30 cellular contexts compared by ENCODE assay signal in the genomic region with DNA sequence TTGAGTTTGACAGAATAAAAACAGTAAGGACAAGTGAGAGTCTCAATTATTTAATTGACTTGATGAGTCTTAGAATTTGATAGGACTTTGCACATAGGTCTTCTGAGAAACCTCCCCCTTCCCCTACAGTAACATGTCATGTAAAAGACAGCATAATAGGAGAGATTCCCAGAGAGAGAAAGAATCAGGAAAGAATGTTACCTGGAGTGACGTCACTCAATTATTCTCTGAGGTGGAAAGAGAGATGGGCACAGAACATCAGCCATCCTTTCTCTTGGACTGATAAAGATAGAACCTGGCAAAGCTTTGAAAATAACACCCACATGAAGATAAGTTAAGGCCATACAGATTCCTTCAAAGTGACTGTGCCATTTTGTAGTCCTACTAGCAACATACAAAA. TPM values are rescaled to one million over a fixed set of nuclear protein-coding genes. Genes with fewer than 3 reads are reported as not detected.
"Had no signal": no experiment of that assay in that cellular context is flagged by ENCODE, and none has a peak within 500 bp of the region (broad histone marks: within the 10 kb centered on the region; RNA-seq: fewer than 3 reads in every experiment).

No MANE protein-coding gene starts in this region.

- H3K9ac ChIP-seq: neural progenitor cell, parathyroid adenoma had no signal

- H3K36me3 Mint-ChIP-seq: naive B cell; naive thymus-derived CD8-positive, alpha-beta T cell; natural killer cell treated with Interleukin-12 subunit alpha and Interleukin-12 subunit beta and Interleukin-15 and Interleukin-18, amount 100 ng/mL, for 72 hours; neural progenitor cell; stimulated activated memory B cell treated with anti-CD40 and anti-IgM and Interleukin-4, amounts not matched to agents 10 μg/mL and 1 μg/mL and 100 μg/mL, for 72 hours; type B pancreatic cell had no signal

- H3K27ac Mint-ChIP-seq: naive B cell; naive thymus-derived CD8-positive, alpha-beta T cell; natural killer cell treated with Interleukin-12 subunit alpha and Interleukin-12 subunit beta and Interleukin-15 and Interleukin-18, amount 100 ng/mL, for 72 hours; nephron progenitor cell; neural progenitor cell; progenitor cell of endocrine pancreas; stimulated activated memory B cell treated with anti-CD40 and anti-IgM and Interleukin-4, amounts not matched to agents 10 μg/mL and 1 μg/mL and 100 μg/mL, for 72 hours; stimulated activated naive CD8-positive, alpha-beta T cell treated with anti-CD3 and anti-CD28 coated beads, Interleukin-15, amount 100 ng/mL, for 72 hours; type B pancreatic cell had no signal

- H3K4me1 Mint-ChIP-seq: naive B cell; naive thymus-derived CD8-positive, alpha-beta T cell; stimulated activated memory B cell treated with anti-CD40 and anti-IgM and Interleukin-4, amounts not matched to agents 10 μg/mL and 1 μg/mL and 100 μg/mL, for 72 hours; stimulated activated naive CD8-positive, alpha-beta T cell treated with anti-CD3 and anti-CD28 coated beads, Interleukin-15, amount 100 ng/mL, for 72 hours had no signal

- H3K4me3 ChIP-seq: neural progenitor cell, ovary, psoas muscle, skin epidermis, smooth muscle cell, spleen, tibial artery, transverse colon, upper lobe of right lung, uterus had no signal

- H3K4me3 Mint-ChIP-seq: naive B cell; naive thymus-derived CD8-positive, alpha-beta T cell; natural killer cell treated with Interleukin-12 subunit alpha and Interleukin-12 subunit beta and Interleukin-15 and Interleukin-18, amount 100 ng/mL, for 72 hours; nephron progenitor cell; neural progenitor cell; stimulated activated memory B cell treated with anti-CD40 and anti-IgM and Interleukin-4, amounts not matched to agents 10 μg/mL and 1 μg/mL and 100 μg/mL, for 72 hours; stimulated activated naive CD8-positive, alpha-beta T cell treated with anti-CD3 and anti-CD28 coated beads, Interleukin-15, amount 100 ng/mL, for 72 hours; type B pancreatic cell had no signal

- H3K9me3 ChIP-seq: ovary, psoas muscle, tibial artery, transverse colon, upper lobe of right lung, uterus had no signal

- H3K9me3 Mint-ChIP-seq: natural killer cell treated with Interleukin-12 subunit alpha and Interleukin-12 subunit beta and Interleukin-15 and Interleukin-18, amount 100 ng/mL, for 72 hours; neural progenitor cell; stimulated activated memory B cell treated with anti-CD40 and anti-IgM and Interleukin-4, amounts not matched to agents 10 μg/mL and 1 μg/mL and 100 μg/mL, for 72 hours; stimulated activated naive CD8-positive, alpha-beta T cell treated with anti-CD3 and anti-CD28 coated beads, Interleukin-15, amount 100 ng/mL, for 72 hours; type B pancreatic cell had no signal

- ATAC-seq: naive thymus-derived CD8-positive, alpha-beta T cell; natural killer cell treated with Interleukin-12 subunit alpha and Interleukin-12 subunit beta and Interleukin-15 and Interleukin-18, amount 100 ng/mL, for 72 hours; psoas muscle; right cardiac atrium; stimulated activated memory B cell treated with anti-CD40 and anti-IgM and Interleukin-4, amounts not matched to agents 10 μg/mL and 1 μg/mL and 100 μg/mL, for 72 hours; stimulated activated naive CD8-positive, alpha-beta T cell treated with anti-CD3 and anti-CD28 coated beads, Interleukin-15, amount 100 ng/mL, for 72 hours; stimulated activated naive CD8-positive, alpha-beta T cell treated with anti-CD3 and anti-CD28 coated beads, Interleukin-15, Interleukin-2, amounts not matched to agents 100 U/mL and 50 U/mL, for 24 hours; upper lobe of right lung had no signal

- H3K27me3 ChIP-seq: neural progenitor cell, ovary, spleen, tibial artery, transverse colon, upper lobe of right lung, uterus had no signal

- H3K79me2 ChIP-seq: parathyroid adenoma had no signal

- H3K36me3 ChIP-seq: neural progenitor cell, ovary, spleen, tibial artery, transverse colon, upper lobe of right lung, uterus had no signal

- H3K4me2 ChIP-seq: neural progenitor cell, smooth muscle cell had no signal

- H3K27ac ChIP-seq: neural progenitor cell, ovary, parathyroid adenoma, psoas muscle, skin epidermis, spleen, transverse colon, upper lobe of right lung, uterus had no signal

- DNase-seq: naive B cell; naive thymus-derived CD8-positive, alpha-beta T cell; nephron progenitor cell; occipital lobe; ovary; posterior cingulate gyrus; psoas muscle; right cardiac atrium; spleen; stimulated activated CD4-positive, alpha-beta T cell treated with anti-CD3 and anti-CD28 coated beads, Interleukin-12 subunit alpha, Interleukin-12 subunit beta, amount 100 ng/mL, for 4 hours; stimulated activated CD4-positive, alpha-beta T cell treated with anti-CD3 and anti-CD28 coated beads, Interleukin-1b, Interleukin-23, amount 100 ng/mL, for 48 hours; stimulated activated CD4-positive, alpha-beta T cell treated with anti-CD3 and anti-CD28 coated beads, Interleukin-4, amount 100 ng/mL, for 1 hour; stimulated activated CD4-positive, alpha-beta T cell treated with anti-CD3 and anti-CD28 coated beads, Interleukin-4, amount 100 ng/mL, for 4 hours; stimulated activated CD8-positive, alpha-beta memory T cell treated with anti-CD3 and anti-CD28 coated beads, Interleukin-4, amount 100 ng/mL, for 48 hours; stimulated activated naive CD4-positive, alpha-beta T cell; stimulated activated naive CD8-positive, alpha-beta T cell treated with anti-CD3 and anti-CD28 coated beads, Interleukin-15, amount 100 ng/mL, for 72 hours; stimulated activated naive CD8-positive, alpha-beta T cell treated with anti-CD3 and anti-CD28 coated beads, Interleukin-15, Interleukin-2, amounts not matched to agents 100 U/mL and 50 U/mL, for 24 hours; tibial artery; transverse colon; upper lobe of right lung; uterus had no signal

- H3K27me3 Mint-ChIP-seq: naive B cell; natural killer cell treated with Interleukin-12 subunit alpha and Interleukin-12 subunit beta and Interleukin-15 and Interleukin-18, amount 100 ng/mL, for 72 hours; progenitor cell of endocrine pancreas; stimulated activated memory B cell treated with anti-CD40 and anti-IgM and Interleukin-4, amounts not matched to agents 10 μg/mL and 1 μg/mL and 100 μg/mL, for 72 hours; type B pancreatic cell had no signal

- H3K4me1 ChIP-seq: parathyroid adenoma, psoas muscle, spleen, upper lobe of right lung, uterus had no signal

- H2AFZ ChIP-seq: neural progenitor cell, parathyroid adenoma had no signal

RNA-seq across cellular contexts. Expression of gene FRZB, which starts 19.3 kb away (rescaled TPM):
- total RNA-seq: naive thymus-derived CD8-positive, alpha-beta T cell; natural killer cell treated with Interleukin-12 subunit alpha and Interleukin-12 subunit beta and Interleukin-15 and Interleukin-18, amount 100 ng/mL, for 72 hours; renal cortical epithelial cell had no signal
- polyA plus RNA-seq: naive thymus-derived CD8-positive, alpha-beta T cell had no signal
